In genomic region chr2:63494968-63495367, GRCh38 we compare ENCODE assay signal across 23 cellular contexts.
DNase-seq lines count a peak whose midpoint lies in the region; ATAC-seq, FAIRE-seq and TF ChIP-seq lines count a peak whose summit lies in the region.
"Had no signal": no experiment of that assay in that cellular context is flagged by ENCODE, and none has a peak within 500 bp of the region (broad histone marks: within the 10 kb centered on the region; RNA-seq: fewer than 3 reads in every experiment).

No MANE protein-coding gene starts in this region.

- H3K79me1 ChIP-seq in mesendoderm (ENCODE audit: low read length), result no peaks in the 10 kb centered on the region

- H3K4me3 ChIP-seq in GM23338 (no peak overlapping the region), mesendoderm (ENCODE audit: low read length) (no peak overlapping the region)
- H3K4me3 ChIP-seq: BLaER1 treated with 17β-estradiol and CSF1 and Interleukin-3, amounts not matched to agents 10 nM and 100 nM had no signal

- H2BK120ac ChIP-seq in mesendoderm (ENCODE audit: low read depth, low read length), result no peak overlapping the region

- H3K36me3 Mint-ChIP-seq in GM23338 (ENCODE audit: low read depth), result no peaks in the 10 kb centered on the region; the same call in 2 of the 3 replicates
- H3K36me3 Mint-ChIP-seq in WTC11, result no peaks in the 10 kb centered on the region

- FAIRE-seq in urothelium cell line (lab: Jason Lieb, UNC), result no peak
- FAIRE-seq: A204.1, D721Med, G401.6, GM12891, GM19239 had no signal

- ATAC-seq in GM23338 (peak; percentile 71), WTC11 (peak; percentile 55)
- ATAC-seq: CD8-positive, alpha-beta T cell had no signal

- H3K4me1 ChIP-seq in GM23338 (ENCODE audit: insufficient read depth) (peaks cover 33% of the 10 kb centered on the region), mesendoderm (ENCODE audit: control insufficient read depth, low read depth, low read length) (no peaks in the 10 kb centered on the region)
- H3K4me1 ChIP-seq: Caco-2 had no signal

- no peaks in the 10 kb centered on the region for H3K36me3 ChIP-seq in GM23338 (ENCODE audit: insufficient read depth)
- no peaks in the 10 kb centered on the region for H3K36me3 ChIP-seq in mesendoderm (ENCODE audit: control insufficient read depth, insufficient read depth, low read length)
- H3K36me3 ChIP-seq: BLaER1 treated with 17β-estradiol and CSF1 and Interleukin-3, amounts not matched to agents 10 nM and 100 nM had no signal

- no peak overlapping the region for H3K56ac ChIP-seq in mesendoderm (ENCODE audit: low read length)

- H3K27ac Mint-ChIP-seq in GM23338 (no peak overlapping the region), WTC11 (no peak overlapping the region)
- H3K27ac Mint-ChIP-seq: B cell; CD4-positive, alpha-beta T cell; CD8-positive, alpha-beta T cell had no signal

- H3K4me2 ChIP-seq in GM23338, result 0 out of 2 replicates have a peak overlapping the region, but pooled peaks have one; percentile 0
- H3K4me2 ChIP-seq in mesendoderm (ENCODE audit: low read length), result no peak overlapping the region
- H3K4me2 ChIP-seq: BLaER1 treated with 17β-estradiol and CSF1 and Interleukin-3, amounts not matched to agents 10 nM and 100 nM had no signal

- H2BK5ac ChIP-seq in mesendoderm (ENCODE audit: low read length), result no peak overlapping the region

- no CpG with 5 or more reads among the region's 1 CpG for WGBS in mesendoderm (ENCODE audit: extremely low coverage, insufficient coverage, low lambda C conversion rate)

- H4K8ac ChIP-seq in mesendoderm (ENCODE audit: low read depth, low read length), result no peak overlapping the region

- no peak overlapping the region for H3K4ac ChIP-seq in mesendoderm (ENCODE audit: low read depth, low read length)

- H3K27me3 ChIP-seq in GM23338 (ENCODE audit: insufficient read depth) (no peaks in the 10 kb centered on the region), mesendoderm (ENCODE audit: insufficient read depth, low read length, poor library complexity) (no peaks in the 10 kb centered on the region)
- H3K27me3 ChIP-seq: BLaER1 treated with 17β-estradiol and CSF1 and Interleukin-3, amounts not matched to agents 10 nM and 100 nM had no signal

- H2BK15ac ChIP-seq in mesendoderm (replicated peaks; ENCODE audit: low read depth), result no peak overlapping the region

- TF ChIP-seq CTCF in GM23338 (conservative IDR thresholded peaks at IDR 0.05; ENCODE audit: low read depth in 2 of 2) (no peak), WTC11 (IDR thresholded peaks at IDR 0.05) (no peak)

- H3K4me3 Mint-ChIP-seq in GM23338 (no peak overlapping the region), WTC11 (no peak overlapping the region)
- H3K4me3 Mint-ChIP-seq: B cell; CD4-positive, alpha-beta T cell; CD8-positive, alpha-beta T cell had no signal

- H3K23ac ChIP-seq in mesendoderm (ENCODE audit: low read length), result no peak overlapping the region

- H4K5ac ChIP-seq in mesendoderm (ENCODE audit: low read length), result no peak overlapping the region

- CTCF ChIA-PET in WTC11 (lab: Charles Lee), result interaction anchor here (0.6 to 0.7 kb wide), 2 partner anchors 440 to 443 kb away, joined by 3 read pairs; no protein-coding TSS in a partner anchor

- DNase-seq in GM23338 (ENCODE audit: low spot score), result peak; percentile 38
- no peak for DNase-seq in WTC11 (ENCODE audit: low spot score)
- peak; percentile 23 for DNase-seq in mesendoderm
- no peak for DNase-seq in NCI-H1092 (lab: John Stamatoyannopoulos, UW)
- no peak for DNase-seq in activated CD4-positive, alpha-beta T cell treated with anti-CD3 and anti-CD28 coated beads, Interleukin-2, amount 50 U/mL, for 48 hours
- no peak for DNase-seq in cerebellar cortex (ENCODE audit: low spot score)
- no peak for DNase-seq in urothelium cell line (ENCODE audit: low spot score)
- DNase-seq: 8988T; AML-193; Caco-2; Calu3; CD4-positive, alpha-beta T cell; CD8-positive, alpha-beta T cell; DMS79 treated with DMSO at 0.1 percent for 48 hours; GF-D8 had no signal

- H3K18ac ChIP-seq in mesendoderm (ENCODE audit: low read length), result no peak overlapping the region

- POLR2A ChIA-PET in WTC11 (lab: Charles Lee), result no interaction called here

- peaks cover 44% of the 10 kb centered on the region for H3K4me1 Mint-ChIP-seq in GM23338
- H3K4me1 Mint-ChIP-seq in WTC11, result peaks cover 40% of the 10 kb centered on the region

- H3K9me2 ChIP-seq in GM23338 (ENCODE audit: insufficient read depth), result 0 out of 2 replicates have a peak, but pooled peaks cover 7% of the 10 kb centered on the region

- no peaks in the 10 kb centered on the region for H4K20me1 ChIP-seq in GM23338 (replicated peaks; ENCODE audit: insufficient read depth)
- H4K20me1 ChIP-seq: BLaER1 treated with 17β-estradiol and CSF1 and Interleukin-3, amounts not matched to agents 10 nM and 100 nM had no signal

- H3K79me2 ChIP-seq in GM23338 (replicated peaks; ENCODE audit: insufficient read depth) (no peaks in the 10 kb centered on the region), mesendoderm (ENCODE audit: control insufficient read depth, insufficient read depth, low read length) (no peaks in the 10 kb centered on the region)

- no peak overlapping the region for H2AK5ac ChIP-seq in mesendoderm (ENCODE audit: low read length)

- H3K27me3 Mint-ChIP-seq in GM23338 (ENCODE audit: insufficient read depth, low read depth, poor library complexity) (no peaks in the 10 kb centered on the region), WTC11 (ENCODE audit: low read depth) (no peaks in the 10 kb centered on the region; the same call in 1 of the 2 replicates)
- H3K27me3 Mint-ChIP-seq: B cell; CD4-positive, alpha-beta T cell had no signal

- H3K27ac ChIP-seq in GM23338 (ENCODE audit: low read depth) (no peak overlapping the region), mesendoderm (ENCODE audit: low read depth, low read length) (no peak overlapping the region)
- H3K27ac ChIP-seq: BLaER1 treated with 17β-estradiol and CSF1 and Interleukin-3, amounts not matched to agents 10 nM and 100 nM; C4-2B had no signal

- no peak overlapping the region for H2AFZ ChIP-seq in GM23338

- no peaks in the 10 kb centered on the region for H3F3A ChIP-seq in GM23338 (replicated peaks; ENCODE audit: low read depth)

- H3K9me3 Mint-ChIP-seq in GM23338, result no peaks in the 10 kb centered on the region; the same call in 2 of the 3 replicates
- no peaks in the 10 kb centered on the region for H3K9me3 Mint-ChIP-seq in WTC11
- H3K9me3 Mint-ChIP-seq: CD4-positive, alpha-beta T cell; CD8-positive, alpha-beta T cell had no signal

- H3K9ac ChIP-seq in mesendoderm (ENCODE audit: low read length), result no peak overlapping the region
- H3K9ac ChIP-seq: BLaER1 treated with 17β-estradiol and CSF1 and Interleukin-3, amounts not matched to agents 10 nM and 100 nM had no signal

TF ChIP-seq in GM23338, 12 proteins besides CTCF, POLR2A, EP300 and RAD21 (continues in another document):
- TF ChIP-seq ZNF331 (CRISPR knock-in tag; IDR thresholded peaks at IDR 0.05; ENCODE audit: low read depth), result no peak
- no peak for TF ChIP-seq EZH2phosphoT487 (IDR thresholded peaks at IDR 0.05; ENCODE audit: unreplicated experiment)
- TF ChIP-seq CREB1 (CRISPR knock-in tag; IDR thresholded peaks at IDR 0.05; ENCODE audit: low read depth), result no peak
- no peak for TF ChIP-seq EZH2 (IDR thresholded peaks at IDR 0.05; ENCODE audit: low read depth, unreplicated experiment)
- no peak for TF ChIP-seq NANOG (IDR thresholded peaks at IDR 0.05; ENCODE audit: borderline replicate concordance)
- no peak for TF ChIP-seq ETS1 (IDR thresholded peaks at IDR 0.05)
- no peak for TF ChIP-seq STAT1 (IDR thresholded peaks at IDR 0.05; ENCODE audit: unreplicated experiment)
- no peak for TF ChIP-seq POLR2AphosphoS5 (IDR thresholded peaks at IDR 0.05; ENCODE audit: low read depth)

TF ChIP-seq in WTC11, 78 proteins besides CTCF, POLR2A, EP300 and RAD21:
- TF ChIP-seq JUN (CRISPR knock-in tag; IDR thresholded peaks at IDR 0.05), result no peak
TF ChIP-seq in WTC11: peak in this region for 0.

Comparison
In these comparisons a context has a peak if more than half of its experiments do, and no peak if none do; other contexts are left out.
1. DNase-seq: peak in GM23338 (single experiment) and mesendoderm (single experiment); none in WTC11 (single experiment), NCI-H1092 (single experiment), activated CD4-positive, alpha-beta T cell treated with anti-CD3 and anti-CD28 coated beads, Interleukin-2, amount 50 U/mL, for 48 hours (0 of 2), cerebellar cortex (single experiment) and urothelium cell line (single experiment).